In genomic region chr9:80175286-80175906, GRCh38 we compare ENCODE assay signal across 8 cellular contexts.
DNase-seq lines count a peak whose midpoint lies in the region; ATAC-seq, FAIRE-seq and TF ChIP-seq lines count a peak whose summit lies in the region.

No MANE protein-coding gene starts in this region.

- no peak overlapping the region for H2BK120ac ChIP-seq in H1 (replicated peaks; ENCODE audit: low read depth, low read length)

- no peak overlapping the region for H3K23ac ChIP-seq in H1 (ENCODE audit: insufficient read length)

- H3K27me3 ChIP-seq in OCI-LY1 (ENCODE audit: insufficient read depth, low read length) (no peaks in the 10 kb centered on the region), H1 (replicated peaks in 1 of 4; ENCODE audit: control insufficient read depth in 3 of 4, extremely low read depth in 1 of 4, insufficient read depth in 3 of 4, low read length in 3 of 4) (no peaks in the 10 kb centered on the region), neural cell (ENCODE audit: insufficient read depth, low read depth, low read length) (no peaks in the 10 kb centered on the region)

- WGBS in H1 (ENCODE audit: extremely low coverage in 1 of 2, insufficient coverage in 1 of 2, insufficient read length in 1 of 2, insufficient replicate concordance in 2 of 2, low coverage in 1 of 2, low lambda C conversion rate in 2 of 2, missing lambda C conversion rate in 1 of 2), 2 experiments = 0% methylated on average over 1 of the region's 1 CpG; no CpG with 5 or more reads in 1 of the 2 experiments

- H4K8ac ChIP-seq in H1 (ENCODE audit: extremely low read depth, insufficient read depth, low read length) = no peak overlapping the region

- H3K79me2 ChIP-seq in OCI-LY1 (ENCODE audit: insufficient read depth, low read length) (no peaks in the 10 kb centered on the region), H1 (ENCODE audit: control insufficient read depth in 1 of 2, insufficient read depth in 2 of 2, low read length in 2 of 2) (no peaks in the 10 kb centered on the region), neural cell (replicated peaks; ENCODE audit: insufficient read depth, low read length) (no peaks in the 10 kb centered on the region)

- no peak overlapping the region for H3K27ac Mint-ChIP-seq in activated T-helper 2 cell treated with anti-CD3 and anti-CD28 coated beads, Interferon-gamma antibody, Interleukin-2, Interleukin-4, amounts not matched to agents 10 μg/mL and 5 μg/mL and 100 μg/mL, durations not matched to agents 14 hours and 24 hours and 36 hours

- TF ChIP-seq POLR2A in H1 (IDR thresholded peaks at IDR 0.05; ENCODE audit: control extremely low read depth in 1 of 2, low read depth in 2 of 2, low read length in 2 of 2) = no peak

- H3K4me2 ChIP-seq in OCI-LY1 (ENCODE audit: low read length) (no peak overlapping the region), H1 (ENCODE audit: insufficient read depth in 1 of 2, low read depth in 2 of 2, low read length in 2 of 2) (no peak overlapping the region), neural cell (ENCODE audit: low read length) (no peak overlapping the region)

- TF ChIP-seq RAD21 in H1 (IDR thresholded peaks at IDR 0.05 in 1 of 2, conservative IDR thresholded peaks at IDR 0.05 in 1 of 2; ENCODE audit: low read depth in 2 of 2, low read length in 2 of 2) = peak; percentile 63 to 66
- TF ChIP-seq RAD21 in neural cell (conservative IDR thresholded peaks at IDR 0.05) = peak; percentile 43

- H2BK12ac ChIP-seq in H1 (ENCODE audit: low read depth, low read length) = no peak overlapping the region

- H2AFZ ChIP-seq in OCI-LY1 (ENCODE audit: low read length) (no peak overlapping the region), H1 (ENCODE audit: low read length) (no peak overlapping the region), neural cell (ENCODE audit: low read depth, low read length) (no peak overlapping the region)

- no peaks in the 10 kb centered on the region for H3K9me3 Mint-ChIP-seq in activated T-helper 2 cell treated with anti-CD3 and anti-CD28 coated beads, Interferon-gamma antibody, Interleukin-2, Interleukin-4, amounts not matched to agents 10 μg/mL and 5 μg/mL and 100 μg/mL, durations not matched to agents 14 hours and 24 hours and 36 hours

- no peak overlapping the region for H3K18ac ChIP-seq in H1 (ENCODE audit: extremely low read depth, low read length)

- no peak overlapping the region for H3K4ac ChIP-seq in H1 (replicated peaks; ENCODE audit: insufficient read length, low read depth, low read length)

- H4K5ac ChIP-seq in H1 (ENCODE audit: insufficient read length, low read depth, low read length) = no peak overlapping the region

- FAIRE-seq in H1 (lab: Jason Lieb, UNC) = no peak

- peak; percentile 75 for ATAC-seq in HG02885 (IDR thresholded peaks at IDR 0.05; ENCODE audit: poor library complexity, unreplicated experiment)

- intact Hi-C loops in activated T-helper 2 cell treated with anti-CD3 and anti-CD28 coated beads, Interferon-gamma antibody, Interleukin-2, Interleukin-4, amounts not matched to agents 10 μg/mL and 5 μg/mL and 100 μg/mL, durations not matched to agents 14 hours and 24 hours and 36 hours (cut with micrococcal nuclease) = no loop called here

- no peak overlapping the region for H2BK20ac ChIP-seq in H1 (ENCODE audit: low read length)

- H3K27ac ChIP-seq in OCI-LY1 (ENCODE audit: low read depth, low read length, poor library complexity, severe bottlenecking) (no peak overlapping the region), H1 (ENCODE audit: low read depth, low read length) (no peak overlapping the region), neural cell (ENCODE audit: low read length) (no peak overlapping the region), caudate nucleus (ENCODE audit: low read depth, low read length) (no peak overlapping the region)

- CTCF ChIA-PET in H1 (lab: Charles Lee; ENCODE audit: partially characterized antibody) = interaction anchor here (0.5 to 1.7 kb wide), 23 partner anchors 10 to 1351 kb away, joined by 3 to 14 read pairs (median 4); no protein-coding TSS in a partner anchor

- no peak overlapping the region for H3K4me3 Mint-ChIP-seq in activated T-helper 2 cell treated with anti-CD3 and anti-CD28 coated beads, Interferon-gamma antibody, Interleukin-2, Interleukin-4, amounts not matched to agents 10 μg/mL and 5 μg/mL and 100 μg/mL, durations not matched to agents 14 hours and 24 hours and 36 hours (ENCODE audit: low read depth)

- H3K27me3 Mint-ChIP-seq in activated T-helper 2 cell treated with anti-CD3 and anti-CD28 coated beads, Interferon-gamma antibody, Interleukin-2, Interleukin-4, amounts not matched to agents 10 μg/mL and 5 μg/mL and 100 μg/mL, durations not matched to agents 14 hours and 24 hours and 36 hours (ENCODE audit: low read depth) = no peaks in the 10 kb centered on the region

- no peak overlapping the region for H2BK15ac ChIP-seq in H1 (ENCODE audit: low read length)

- H4K20me1 ChIP-seq in OCI-LY1 (ENCODE audit: insufficient read depth, low read length) (no peaks in the 10 kb centered on the region), H1 (replicated peaks in 1 of 2; ENCODE audit: control insufficient read depth in 1 of 2, insufficient read depth in 2 of 2, low read length in 2 of 2) (no peaks in the 10 kb centered on the region), neural cell (ENCODE audit: insufficient read depth) (no peaks in the 10 kb centered on the region)

- DNase-seq in activated CD8-positive, alpha-beta memory T cell treated with anti-CD3 and anti-CD28 coated beads, Interleukin-2, amount 50 U/mL, for 4 hours = peak; percentile 14
- no peak for DNase-seq in activated CD8-positive, alpha-beta memory T cell treated with anti-CD3 and anti-CD28 coated beads for 24 hours
- DNase-seq in H1 (ENCODE audit: low read depth in 1 of 2, low spot score in 2 of 2) (no peak), caudate nucleus (lab: John Stamatoyannopoulos, UW) (no peak)
- DNase-seq in activated T-helper 2 cell treated with anti-CD3 and anti-CD28 coated beads, Interferon-gamma antibody, Interleukin-2, Interleukin-4, amounts not matched to agents 10 μg/mL and 5 μg/mL and 100 μg/mL, durations not matched to agents 14 hours and 24 hours and 36 hours (ENCODE audit: low spot score) = no peak

- no peaks in the 10 kb centered on the region for H3K79me1 ChIP-seq in H1 (ENCODE audit: low read depth, low read length)

- POLR2A ChIA-PET in H1 (lab: Charles Lee; ENCODE audit: partially characterized antibody) = no interaction called here

- no peaks in the 10 kb centered on the region for H3K4me1 Mint-ChIP-seq in activated T-helper 2 cell treated with anti-CD3 and anti-CD28 coated beads, Interferon-gamma antibody, Interleukin-2, Interleukin-4, amounts not matched to agents 10 μg/mL and 5 μg/mL and 100 μg/mL, durations not matched to agents 14 hours and 24 hours and 36 hours (ENCODE audit: low read depth)

- H3K36me3 Mint-ChIP-seq in activated T-helper 2 cell treated with anti-CD3 and anti-CD28 coated beads, Interferon-gamma antibody, Interleukin-2, Interleukin-4, amounts not matched to agents 10 μg/mL and 5 μg/mL and 100 μg/mL, durations not matched to agents 14 hours and 24 hours and 36 hours (ENCODE audit: low read depth) = no peaks in the 10 kb centered on the region

- H3K14ac ChIP-seq in H1 (ENCODE audit: insufficient read length) = no peak overlapping the region

- H3K9me2 ChIP-seq in OCI-LY1 (ENCODE audit: low read depth, low read length) = no peaks in the 10 kb centered on the region
- no peaks in the 10 kb centered on the region for H3K9me2 ChIP-seq in neural cell (ENCODE audit: insufficient read depth, low read length)

- H3K23me2 ChIP-seq in H1 (ENCODE audit: low read depth, low read length) = no peaks in the 10 kb centered on the region

- H3K4me3 ChIP-seq in OCI-LY1 (ENCODE audit: low read depth, low read length, poor library complexity, severe bottlenecking) (no peak overlapping the region), H1 (ENCODE audit: extremely low read depth in 1 of 4, insufficient read depth in 2 of 4, low read depth in 3 of 4, low read length in 4 of 4) (no peak overlapping the region), neural cell (ENCODE audit: low read length) (no peak overlapping the region)

- no peaks in the 10 kb centered on the region for H3K4me1 ChIP-seq in OCI-LY1 (ENCODE audit: insufficient read depth, low read length, severe bottlenecking)
- no peaks in the 10 kb centered on the region for H3K4me1 ChIP-seq in H1 (replicated peaks in 1 of 4; ENCODE audit: control insufficient read depth in 3 of 4, insufficient read depth in 4 of 4, low read length in 3 of 4)

- no peak overlapping the region for H2AK5ac ChIP-seq in H1 (ENCODE audit: low read depth, low read length)

- H3K9me3 ChIP-seq in OCI-LY1 (ENCODE audit: low read length) (no peaks in the 10 kb centered on the region), H1 (ENCODE audit: insufficient read depth in 2 of 2, low read depth in 1 of 2, low read length in 1 of 2) (peaks cover 6 to 7% of the 10 kb centered on the region in 2 experiments; a peak in 2 of 4 replicates), neural cell (ENCODE audit: low read length) (peaks cover 8% of the 10 kb centered on the region)

- TF ChIP-seq CTCF in OCI-LY1 (IDR thresholded peaks at IDR 0.05; ENCODE audit: low read length) (peak; percentile 52), H1 (IDR thresholded peaks at IDR 0.05; ENCODE audit: control extremely low read depth in 1 of 3, insufficient read depth in 1 of 3, low read depth in 1 of 3, low read length in 3 of 3) (peak in 2 of 3 experiments; percentile 28 to 34; a peak in 2 of 4 replicates), neural cell (IDR thresholded peaks at IDR 0.05; ENCODE audit: poor library complexity, severe bottlenecking) (peak; percentile 56)

- H3F3A ChIP-seq in OCI-LY1 (ENCODE audit: insufficient read depth, low read length) (no peaks in the 10 kb centered on the region), neural cell (ENCODE audit: insufficient read depth, low read length, poor library complexity, severe bottlenecking) (no peaks in the 10 kb centered on the region)

- no peak overlapping the region for H2BK5ac ChIP-seq in H1 (ENCODE audit: low read depth, low read length)

- H3K56ac ChIP-seq in H1 (replicated peaks; ENCODE audit: insufficient read length, low read depth, low read length) = no peak overlapping the region

- no peak overlapping the region for H4K91ac ChIP-seq in H1 (replicated peaks; ENCODE audit: insufficient read length, low read length)

- H3K36me3 ChIP-seq in OCI-LY1 (ENCODE audit: insufficient read depth, low read length) (no peaks in the 10 kb centered on the region), H1 (ENCODE audit: control insufficient read depth in 2 of 4, insufficient read depth in 4 of 4, low read length in 3 of 4) (peaks cover 0 to 2% (median 0%) of the 10 kb centered on the region in 4 experiments; a peak in 1 of 8 replicates), neural cell (ENCODE audit: insufficient read depth, low read length) (no peaks in the 10 kb centered on the region)

- H3K9ac ChIP-seq in OCI-LY1 (ENCODE audit: low read length) (no peak overlapping the region), H1 (replicated peaks in 1 of 4; ENCODE audit: extremely low read depth in 1 of 4, low read depth in 3 of 4, low read length in 3 of 4) (no peak overlapping the region), neural cell (ENCODE audit: low read length) (no peak overlapping the region)

- TF ChIP-seq EP300 in H1 (IDR thresholded peaks at IDR 0.05; ENCODE audit: borderline replicate concordance in 1 of 2, low read depth in 2 of 2, low read length in 2 of 2) (no peak), neural cell (conservative IDR thresholded peaks at IDR 0.05; ENCODE audit: poor library complexity, severe bottlenecking) (no peak)

TF ChIP-seq in neural cell, 6 proteins besides CTCF, POLR2A, EP300 and RAD21 (continues in another document):
- TF ChIP-seq POLR2AphosphoS5 (IDR thresholded peaks at IDR 0.05) = no peak
